2 cellular contexts compared by ENCODE assay signal in the genomic region with DNA sequence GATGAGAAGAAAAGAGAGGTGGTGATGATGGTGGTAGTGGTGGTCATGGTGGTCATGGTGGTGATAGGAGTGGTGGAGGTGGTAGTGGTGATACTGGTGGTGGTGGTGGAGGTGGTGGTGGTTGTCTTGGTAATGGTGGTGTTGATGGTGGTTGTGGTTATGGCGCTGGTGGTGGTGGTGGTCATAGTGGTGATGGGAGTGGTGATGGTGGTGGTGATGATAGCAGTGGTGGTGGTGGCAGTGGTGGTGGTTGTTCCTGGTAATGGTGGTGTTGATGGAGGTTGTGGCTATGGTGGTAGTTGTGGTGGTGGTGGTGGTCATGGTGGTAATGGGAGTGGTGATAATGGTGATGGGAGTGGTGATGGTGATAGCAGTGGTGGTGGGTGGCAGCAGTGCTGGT.
TF ChIP-seq lines count a peak whose summit lies in the region.

No MANE protein-coding gene starts in this region.

TF ChIP-seq in IMR-90, 13 proteins besides CTCF, POLR2A, EP300 and RAD21:
- TF ChIP-seq, protein P1, sequence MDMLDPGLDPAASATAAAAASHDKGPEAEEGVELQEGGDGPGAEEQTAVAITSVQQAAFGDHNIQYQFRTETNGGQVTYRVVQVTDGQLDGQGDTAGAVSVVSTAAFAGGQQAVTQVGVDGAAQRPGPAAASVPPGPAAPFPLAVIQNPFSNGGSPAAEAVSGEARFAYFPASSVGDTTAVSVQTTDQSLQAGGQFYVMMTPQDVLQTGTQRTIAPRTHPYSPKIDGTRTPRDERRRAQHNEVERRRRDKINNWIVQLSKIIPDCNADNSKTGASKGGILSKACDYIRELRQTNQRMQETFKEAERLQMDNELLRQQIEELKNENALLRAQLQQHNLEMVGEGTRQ (IDR thresholded peaks at IDR 0.05; ENCODE audit: low read depth, low read length), result no peak
- TF ChIP-seq RFX5 (IDR thresholded peaks at IDR 0.05; ENCODE audit: low read depth, low read length), result no peak

TF ChIP-seq in H1, 55 proteins besides CTCF, POLR2A, EP300 and RAD21:
- TF ChIP-seq CEBPB (IDR thresholded peaks at IDR 0.05; ENCODE audit: low read depth, low read length) (no peak), RNF2 (IDR thresholded peaks at IDR 0.05; ENCODE audit: borderline replicate concordance, low read depth, low read length, missing control alignments, poor library complexity, severe bottlenecking) (no peak), SIN3A (conservative IDR thresholded peaks at IDR 0.05 in 1 of 2, IDR thresholded peaks at IDR 0.05 in 1 of 2; ENCODE audit: low read depth in 1 of 2, low read length in 2 of 2) (no peak)
